In the genomic region with DNA sequence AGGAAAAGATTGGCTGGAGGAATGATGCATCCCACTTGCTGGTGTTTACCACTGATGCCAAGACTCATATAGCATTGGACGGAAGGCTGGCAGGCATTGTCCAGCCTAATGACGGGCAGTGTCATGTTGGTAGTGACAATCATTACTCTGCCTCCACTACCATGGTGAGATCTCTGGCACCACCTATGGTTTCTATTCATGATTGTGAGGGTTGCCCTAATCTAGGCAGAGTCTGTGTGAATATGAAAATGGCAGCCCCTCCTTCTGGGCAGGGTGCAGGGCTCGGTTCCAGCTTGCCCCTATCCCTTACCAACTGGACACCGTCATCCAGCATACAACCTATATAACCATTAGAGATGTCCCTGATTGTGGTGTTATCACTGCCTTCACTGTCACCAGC, we compare ENCODE assay signal across 24 cellular contexts. TPM values are rescaled to one million over a fixed set of nuclear protein-coding genes. Genes with fewer than 3 reads are reported as not detected.
A peak's percentile ranks its signal among the peaks of the same experiment; 100 is the strongest.
DNase-seq lines count a peak whose midpoint lies in the region; ATAC-seq, FAIRE-seq and TF ChIP-seq lines count a peak whose summit lies in the region.
"Had no signal": no experiment of that assay in that cellular context is flagged by ENCODE, and none has a peak within 500 bp of the region (broad histone marks: within the 10 kb centered on the region; RNA-seq: fewer than 3 reads in every experiment).

No MANE protein-coding gene starts in this region.

- no peaks in the 10 kb centered on the region for H4K20me1 ChIP-seq in Karpas-422 (ENCODE audit: insufficient read depth, low read depth, low read length)

- no peaks in the 10 kb centered on the region for H3K9me3 ChIP-seq in Karpas-422 (ENCODE audit: low read length)
- H3K9me3 ChIP-seq in kidney (ENCODE audit: control insufficient read depth in 1 of 2, low read length in 2 of 2): no peaks in the 10 kb centered on the region
- H3K9me3 ChIP-seq: BE2C, gastrocnemius medialis, stomach had no signal

- ATAC-seq in GM21367 (IDR thresholded peaks at IDR 0.05; ENCODE audit: unreplicated experiment) (peak; percentile 23), HG02981 (IDR thresholded peaks at IDR 0.05; ENCODE audit: unreplicated experiment) (no peak)
- no peak for ATAC-seq in stimulated activated memory B cell treated with anti-CD40 and anti-IgM and Interleukin-4, amounts not matched to agents 10 μg/mL and 1 μg/mL and 100 μg/mL, for 72 hours
- ATAC-seq: gastrocnemius medialis, Right ventricle myocardium inferior had no signal

- intact Hi-C loops in kidney (cut with DNase I): no loop called here

- H3K4me3 ChIP-seq in Karpas-422 (ENCODE audit: low read length) (peak overlapping the region; percentile 47; the same call in 1 of the 2 replicates), kidney (ENCODE audit: low read length in 2 of 2) (no peak overlapping the region)
- H3K4me3 ChIP-seq: dorsolateral prefrontal cortex, gastrocnemius medialis, stomach had no signal

- peak overlapping the region; percentile 75 for H3K4me2 ChIP-seq in Karpas-422 (ENCODE audit: low read depth, low read length, poor library complexity, severe bottlenecking)
- H3K4me2 ChIP-seq: KMS-11 had no signal

- no peaks in the 10 kb centered on the region for H3K27me3 Mint-ChIP-seq in stimulated activated memory B cell treated with anti-CD40 and anti-IgM and Interleukin-4, amounts not matched to agents 10 μg/mL and 1 μg/mL and 100 μg/mL, for 72 hours

- FAIRE-seq in kidney (lab: Jason Lieb, UNC): no peak

- H3K27ac ChIP-seq in Karpas-422 (ENCODE audit: low read length) (peak overlapping the region; percentile 82), kidney (ENCODE audit: low read depth in 2 of 2, low read length in 2 of 2) (no peak overlapping the region)
- H3K27ac ChIP-seq: dorsolateral prefrontal cortex, gastrocnemius medialis, KMS-11, stomach had no signal

- H3K36me3 ChIP-seq in Karpas-422 (ENCODE audit: insufficient read depth, low read length) (no peaks in the 10 kb centered on the region), kidney (ENCODE audit: control insufficient read depth in 1 of 2, insufficient read depth in 2 of 2, low read length in 2 of 2) (no peaks in the 10 kb centered on the region)
- H3K36me3 ChIP-seq: BE2C, gastrocnemius medialis had no signal

- peak overlapping the region; percentile 75 for H3K27ac Mint-ChIP-seq in stimulated activated memory B cell treated with anti-CD40 and anti-IgM and Interleukin-4, amounts not matched to agents 10 μg/mL and 1 μg/mL and 100 μg/mL, for 72 hours
- H3K27ac Mint-ChIP-seq: activated CD4-positive, alpha-beta T cell treated with anti-CD3 and anti-CD28 coated beads, Interleukin-2, amount 10 ng/mL, durations not matched to agents 7 days and 5 days; H9; nephron progenitor cell; progenitor cell of endocrine pancreas had no signal

- no peaks in the 10 kb centered on the region for H3K9me3 Mint-ChIP-seq in stimulated activated memory B cell treated with anti-CD40 and anti-IgM and Interleukin-4, amounts not matched to agents 10 μg/mL and 1 μg/mL and 100 μg/mL, for 72 hours
- H3K9me3 Mint-ChIP-seq: activated CD4-positive, alpha-beta T cell treated with anti-CD3 and anti-CD28 coated beads, Interleukin-2, amount 10 ng/mL, durations not matched to agents 7 days and 5 days; H9; nephron progenitor cell had no signal

- H3K79me2 ChIP-seq in Karpas-422 (ENCODE audit: low read length): no peaks in the 10 kb centered on the region

- peaks cover 62% of the 10 kb centered on the region for H3K4me1 Mint-ChIP-seq in stimulated activated memory B cell treated with anti-CD40 and anti-IgM and Interleukin-4, amounts not matched to agents 10 μg/mL and 1 μg/mL and 100 μg/mL, for 72 hours
- H3K4me1 Mint-ChIP-seq: activated CD4-positive, alpha-beta T cell treated with anti-CD3 and anti-CD28 coated beads, Interleukin-2, amount 10 ng/mL, durations not matched to agents 7 days and 5 days had no signal

- peak; percentile 69 for DNase-seq in Karpas-422
- no peak for DNase-seq in T-helper 9 cell
- no peak for DNase-seq in kidney
- no peak for DNase-seq in NCI-H1092 treated with DMSO at 0.1 percent for 48 hours (lab: John Stamatoyannopoulos, UW)
- DNase-seq: activated CD4-positive, alpha-beta T cell treated with anti-CD3 and anti-CD28 coated beads, Interleukin-2, amount 10 ng/mL, durations not matched to agents 7 days and 5 days; activated T-cell treated with anti-CD3 and anti-CD28 coated beads for 4 hours; BE2C; Calu3; dorsolateral prefrontal cortex; gastrocnemius medialis; H9; NCI-H1048; NCI-H2107; NCI-H510A; nephron progenitor cell; stimulated activated CD4-positive, alpha-beta T cell treated with anti-CD3 and anti-CD28 coated beads, Interleukin-2, amount 100 ng/mL, for 24 hours; stomach had no signal

- H2AFZ ChIP-seq in Karpas-422 (ENCODE audit: low read length): peak overlapping the region; percentile 87; the same call in 1 of the 2 replicates

- H3K27me3 ChIP-seq in Karpas-422 (ENCODE audit: low read length): no peaks in the 10 kb centered on the region
- H3K27me3 ChIP-seq: BE2C, dorsolateral prefrontal cortex, gastrocnemius medialis, stomach had no signal

- H3K4me3 Mint-ChIP-seq in stimulated activated memory B cell treated with anti-CD40 and anti-IgM and Interleukin-4, amounts not matched to agents 10 μg/mL and 1 μg/mL and 100 μg/mL, for 72 hours: peak overlapping the region; percentile 11
- H3K4me3 Mint-ChIP-seq: activated CD4-positive, alpha-beta T cell treated with anti-CD3 and anti-CD28 coated beads, Interleukin-2, amount 10 ng/mL, durations not matched to agents 7 days and 5 days; H9; nephron progenitor cell had no signal

- peaks cover 46% of the 10 kb centered on the region for H3K36me3 Mint-ChIP-seq in stimulated activated memory B cell treated with anti-CD40 and anti-IgM and Interleukin-4, amounts not matched to agents 10 μg/mL and 1 μg/mL and 100 μg/mL, for 72 hours

- TF ChIP-seq CTCF in GM12874 (IDR thresholded peaks at IDR 0.05; ENCODE audit: insufficient read depth, low read depth, low read length): peak; percentile 41; the same call in 1 of the 2 replicates
- no peak for TF ChIP-seq CTCF in kidney (IDR thresholded peaks at IDR 0.05; ENCODE audit: borderline replicate concordance, extremely low read depth, insufficient read depth)

- no peaks in the 10 kb centered on the region for H3K9me2 ChIP-seq in Karpas-422 (replicated peaks; ENCODE audit: insufficient read depth, low read length)

- H3K9ac ChIP-seq in Karpas-422 (ENCODE audit: low read length): peak overlapping the region; percentile 61
- no peak overlapping the region for H3K9ac ChIP-seq in kidney (ENCODE audit: low read length in 2 of 2)
- H3K9ac ChIP-seq: KMS-11 had no signal

- H3K4me1 ChIP-seq in Karpas-422 (ENCODE audit: low read length) (peaks cover 21% of the 10 kb centered on the region), kidney (ENCODE audit: control insufficient read depth in 1 of 2, insufficient read depth in 1 of 2, low read depth in 1 of 2, low read length in 2 of 2) (no peaks in the 10 kb centered on the region)
- H3K4me1 ChIP-seq: BE2C, gastrocnemius medialis, stomach had no signal

RNA-seq across cellular contexts. Expression of gene ITGB3, which starts 33.4 kb away (rescaled TPM):
- 16.4 and 19.6 TPM in 2 replicates for total RNA-seq in Karpas-422 (2014; rRNA removed; shearing (Covaris generic); ENCODE audit: low replicate concordance)
- total RNA-seq in kidney: 88.8 TPM
- polyA plus RNA-seq in kidney (ENCODE audit: insufficient read depth, low read depth, low replicate concordance): 7.1 TPM
- total RNA-seq: H9, progenitor cell of endocrine pancreas had no signal

RNA-seq across cellular contexts. Expression of gene EFCAB13, which starts 36.7 kb away (rescaled TPM):
- 0.58 and 1.0 TPM in 2 replicates for total RNA-seq in Karpas-422 (2014; rRNA removed; shearing (Covaris generic); ENCODE audit: low replicate concordance)
- 18.8 TPM for total RNA-seq in kidney
- 2.2 TPM for polyA plus RNA-seq in kidney (ENCODE audit: insufficient read depth, low read depth, low replicate concordance)
